Comparison of ENCODE assay signal across 21 cellular contexts in genomic region chrX:84175943-84176342, GRCh38. TPM values are rescaled to one million over a fixed set of nuclear protein-coding genes. Genes with fewer than 3 reads are reported as not detected.
DNase-seq lines count a peak whose midpoint lies in the region; ATAC-seq, FAIRE-seq and TF ChIP-seq lines count a peak whose summit lies in the region.
"Had no signal": no experiment of that assay in that cellular context is flagged by ENCODE, and none has a peak within 500 bp of the region (broad histone marks: within the 10 kb centered on the region; RNA-seq: fewer than 3 reads in every experiment).

No MANE protein-coding gene starts in this region.

- H3K27me3 ChIP-seq in liver (ENCODE audit: control insufficient read depth in 4 of 4, insufficient read depth in 4 of 4, low read length in 3 of 4) (no peaks in the 10 kb centered on the region), HepG2 (ENCODE audit: control insufficient read depth in 1 of 2, insufficient read depth in 2 of 2, low read length in 2 of 2) (no peaks in the 10 kb centered on the region)
- H3K27me3 ChIP-seq: BE2C had no signal

- no peak overlapping the region for H3K4me3 ChIP-seq in liver (ENCODE audit: low read depth in 1 of 3, low read length in 3 of 3)
- H3K4me3 ChIP-seq in HepG2 (replicated peaks in 1 of 3; ENCODE audit: insufficient read depth in 1 of 3, low read depth in 2 of 3, low read length in 3 of 3): no peak overlapping the region

- peak overlapping the region in 1 of 2 donors; percentile 36 for H3K27ac ChIP-seq in liver (ENCODE audit: low read depth in 1 of 2, low read length in 2 of 2)
- no peak overlapping the region for H3K27ac ChIP-seq in HepG2 (ENCODE audit: extremely low read length, insufficient read depth, low read length)
- H3K27ac ChIP-seq: KMS-11 had no signal

- no peak for DNase-seq in HepG2 (ENCODE audit: low spot score)
- DNase-seq in dedifferentiated amniotic fluid mesenchymal stem cell (ENCODE audit: extremely low spot score): peak; percentile 16
- DNase-seq in left lobe of liver (ENCODE audit: low spot score): no peak
- no peak for DNase-seq in activated T-cell treated with anti-CD3 and anti-CD28 coated beads for 4 hours
- DNase-seq in activated T-cell treated with anti-CD3 and anti-CD28 coated beads, Interleukin-2, amount 50 U/mL, for 4 hours: no peak
- no peak for DNase-seq in activated T-cell treated with anti-CD3 and anti-CD28 coated beads, Interleukin-2, amount 50 U/mL, for 24 hours
- DNase-seq: BE2C; CD4-positive, alpha-beta T cell; NCI-H1417 treated with DMSO at 0.1 percent for 48 hours; NCI-H2029; NCI-H2171 treated with DMSO at 0.1 percent for 48 hours; NCI-H446; NK-92 treated with Interleukin-12 subunit alpha and Interleukin-12 subunit beta, amount 100 ng/mL, for 24 hours had no signal

- TF ChIP-seq EP300 in HepG2 (IDR thresholded peaks at IDR 0.05; ENCODE audit: low read depth in 2 of 2, low read length in 2 of 2) (no peak), HepG2 (CRISPR knock-in tag; IDR thresholded peaks at IDR 0.05; ENCODE audit: borderline replicate concordance) (no peak)

- no peaks in the 10 kb centered on the region for H4K20me1 ChIP-seq in HepG2 (ENCODE audit: insufficient read depth, low read length)

- H3K9me3 ChIP-seq in liver (ENCODE audit: control insufficient read depth in 4 of 4, low read length in 3 of 4) (no peaks in the 10 kb centered on the region), HepG2 (ENCODE audit: low read length) (no peaks in the 10 kb centered on the region)
- H3K9me3 ChIP-seq: BE2C had no signal

- H3K4me3 Mint-ChIP-seq in activated T-cell treated with anti-CD3 and anti-CD28 coated beads, Interleukin-2, amount 50 U/mL, for 4 hours: no peak overlapping the region
- H3K4me3 Mint-ChIP-seq in activated T-cell treated with anti-CD3 and anti-CD28 coated beads, Interleukin-2, amount 50 U/mL, for 24 hours: no peak overlapping the region
- H3K4me3 Mint-ChIP-seq: CD4-positive, alpha-beta T cell had no signal

- TF ChIP-seq CTCF in liver (IDR thresholded peaks at IDR 0.05; ENCODE audit: low read depth, low read length, missing input control) (no peak), HepG2 (CRISPR knock-in tag; IDR thresholded peaks at IDR 0.05) (no peak)

- H3K79me2 ChIP-seq in HepG2 (ENCODE audit: insufficient read depth, low read length): no peaks in the 10 kb centered on the region

- FAIRE-seq in HepG2 (lab: Jason Lieb, UNC): no peak
- FAIRE-seq: H54, RCC 7860 had no signal

- TF ChIP-seq RAD21 in liver (IDR thresholded peaks at IDR 0.05) (no peak), HepG2 (CRISPR knock-in tag; IDR thresholded peaks at IDR 0.05) (no peak)

- H3K4me2 ChIP-seq in HepG2 (ENCODE audit: low read depth, low read length): no peak overlapping the region
- H3K4me2 ChIP-seq: KMS-11 had no signal

- CTCF ChIA-PET in HepG2 (lab: Yijun Ruan, JAX; ENCODE audit: low intra/inter-chr PET ratio, low total read pairs): no interaction called here

- no peak for ATAC-seq in HepG2
- ATAC-seq in left lobe of liver: peak; percentile 42
- no peak for ATAC-seq in HG03439 (IDR thresholded peaks at IDR 0.05; ENCODE audit: unreplicated experiment)
- no peak for ATAC-seq in activated T-cell treated with anti-CD3 and anti-CD28 coated beads, Interleukin-2, amount 50 U/mL, for 4 hours
- ATAC-seq: Right ventricle myocardium inferior had no signal

- no peak overlapping the region for H3K27ac Mint-ChIP-seq in activated T-cell treated with anti-CD3 and anti-CD28 coated beads, Interleukin-2, amount 50 U/mL, for 24 hours
- H3K27ac Mint-ChIP-seq: CD4-positive, alpha-beta T cell had no signal

- no TSS peak for BruUV-seq in HepG2 (replicated peaks; lab: Mats Ljungman, UMichigan)

- H3K4me1 ChIP-seq in liver (ENCODE audit: control insufficient read depth in 4 of 4, insufficient read depth in 4 of 4, low read length in 3 of 4) (no peaks in the 10 kb centered on the region), HepG2 (ENCODE audit: insufficient read depth, low read length) (no peaks in the 10 kb centered on the region)
- H3K4me1 ChIP-seq: BE2C had no signal

- no peaks in the 10 kb centered on the region for H3K4me1 Mint-ChIP-seq in activated T-cell treated with anti-CD3 and anti-CD28 coated beads, Interleukin-2, amount 50 U/mL, for 4 hours (ENCODE audit: low read depth)
- no peaks in the 10 kb centered on the region for H3K4me1 Mint-ChIP-seq in activated T-cell treated with anti-CD3 and anti-CD28 coated beads, Interleukin-2, amount 50 U/mL, for 24 hours (ENCODE audit: low read depth)

- in situ Hi-C loops in HepG2 (cut with HindIII; ENCODE audit: extremely low pct_ligation_motif_present, low pct_unique_long_range_greater_than_20kb): no loop called here

- no peak overlapping the region for H2AFZ ChIP-seq in HepG2 (ENCODE audit: low read length)

- no peak for TF ChIP-seq POLR2A in HepG2 (IDR thresholded peaks at IDR 0.05; ENCODE audit: insufficient read depth in 1 of 2, low read depth in 2 of 2, low read length in 2 of 2)

- H3K9me3 Mint-ChIP-seq in activated T-cell treated with anti-CD3 and anti-CD28 coated beads, Interleukin-2, amount 50 U/mL, for 4 hours: no peaks in the 10 kb centered on the region
- H3K9me3 Mint-ChIP-seq in activated T-cell treated with anti-CD3 and anti-CD28 coated beads, Interleukin-2, amount 50 U/mL, for 24 hours: no peaks in the 10 kb centered on the region
- H3K9me3 Mint-ChIP-seq: CD4-positive, alpha-beta T cell had no signal

- no peaks in the 10 kb centered on the region for H3K36me3 ChIP-seq in liver (ENCODE audit: control insufficient read depth in 4 of 4, insufficient read depth in 3 of 4, low read depth in 1 of 4, low read length in 3 of 4)
- H3K36me3 ChIP-seq in HepG2 (replicated peaks in 1 of 2; ENCODE audit: control insufficient read depth in 1 of 2, insufficient read depth in 2 of 2, low read length in 2 of 2): no peaks in the 10 kb centered on the region
- H3K36me3 ChIP-seq: BE2C had no signal

- POLR2A ChIA-PET in HepG2 (lab: Yijun Ruan, JAX): no interaction called here

- intact Hi-C loops in HepG2 (cut with micrococcal nuclease; ENCODE audit: unreplicated experiment): no loop called here

- H3K27me3 Mint-ChIP-seq in activated T-cell treated with anti-CD3 and anti-CD28 coated beads, Interleukin-2, amount 50 U/mL, for 4 hours (ENCODE audit: low read depth): no peaks in the 10 kb centered on the region
- H3K27me3 Mint-ChIP-seq in activated T-cell treated with anti-CD3 and anti-CD28 coated beads, Interleukin-2, amount 50 U/mL, for 24 hours: peaks cover 11% of the 10 kb centered on the region
- H3K27me3 Mint-ChIP-seq: CD4-positive, alpha-beta T cell had no signal

- no peak overlapping the region for H3K9ac ChIP-seq in liver (ENCODE audit: low read depth in 1 of 2, low read length in 2 of 2)
- H3K9ac ChIP-seq in HepG2 (ENCODE audit: insufficient read depth, low read depth, low read length): no peak overlapping the region
- H3K9ac ChIP-seq: KMS-11 had no signal

- no peaks in the 10 kb centered on the region for H3K36me3 Mint-ChIP-seq in activated T-cell treated with anti-CD3 and anti-CD28 coated beads, Interleukin-2, amount 50 U/mL, for 4 hours (ENCODE audit: insufficient read depth)
- H3K36me3 Mint-ChIP-seq in activated T-cell treated with anti-CD3 and anti-CD28 coated beads, Interleukin-2, amount 50 U/mL, for 24 hours (ENCODE audit: low read depth): no peaks in the 10 kb centered on the region

TF ChIP-seq in liver, 16 proteins besides CTCF, POLR2A, EP300 and RAD21:
- TF ChIP-seq FOXA2 (IDR thresholded peaks at IDR 0.05) (peak; percentile 58), HNF4A (conservative IDR thresholded peaks at IDR 0.05) (peak in 1 of 2 donors; percentile 9)
- TF ChIP-seq, protein P1, sequence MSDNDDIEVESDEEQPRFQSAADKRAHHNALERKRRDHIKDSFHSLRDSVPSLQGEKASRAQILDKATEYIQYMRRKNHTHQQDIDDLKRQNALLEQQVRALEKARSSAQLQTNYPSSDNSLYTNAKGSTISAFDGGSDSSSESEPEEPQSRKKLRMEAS (IDR thresholded peaks at IDR 0.05): no peak
TF ChIP-seq in liver: peak in this region for 2.

TF ChIP-seq in HepG2, 621 proteins besides CTCF, POLR2A, EP300 and RAD21 (continues in another document):
- TF ChIP-seq, protein P2, sequence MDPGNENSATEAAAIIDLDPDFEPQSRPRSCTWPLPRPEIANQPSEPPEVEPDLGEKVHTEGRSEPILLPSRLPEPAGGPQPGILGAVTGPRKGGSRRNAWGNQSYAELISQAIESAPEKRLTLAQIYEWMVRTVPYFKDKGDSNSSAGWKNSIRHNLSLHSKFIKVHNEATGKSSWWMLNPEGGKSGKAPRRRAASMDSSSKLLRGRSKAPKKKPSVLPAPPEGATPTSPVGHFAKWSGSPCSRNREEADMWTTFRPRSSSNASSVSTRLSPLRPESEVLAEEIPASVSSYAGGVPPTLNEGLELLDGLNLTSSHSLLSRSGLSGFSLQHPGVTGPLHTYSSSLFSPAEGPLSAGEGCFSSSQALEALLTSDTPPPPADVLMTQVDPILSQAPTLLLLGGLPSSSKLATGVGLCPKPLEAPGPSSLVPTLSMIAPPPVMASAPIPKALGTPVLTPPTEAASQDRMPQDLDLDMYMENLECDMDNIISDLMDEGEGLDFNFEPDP (CRISPR knock-in tag; conservative IDR thresholded peaks at IDR 0.05): no peak

RNA-seq across cellular contexts. Expression of gene RPS6KA6, which starts 12.1 kb away (rescaled TPM):
- total RNA-seq in liver (1 to 10 TPM; 1.3 to 1.9 TPM), HepG2 (2016; rRNA removed; fragmentation: Illumina TruSeq; extraction: Trizol) (not detected in 2 replicates), left lobe of liver (0.58 TPM)
- polyA plus RNA-seq in liver (under 1 TPM; 0.39 to 0.57 TPM), HepG2 (2011; rRNA removed) (not detected in 2 replicates)
- total RNA-seq in HepG2 (2016; cell fraction: cytosol; rRNA removed; fragmentation: Illumina TruSeq; extraction: Trizol; ENCODE audit: low read depth): not detected in 2 replicates
- not detected in 2 replicates for total RNA-seq in HepG2 (2016; cell fraction: insoluble cytoplasmic fraction; rRNA removed; fragmentation: Illumina TruSeq; extraction: Trizol)
- not detected in 2 replicates for total RNA-seq in HepG2 (2016; cell fraction: membrane; rRNA removed; fragmentation: Illumina TruSeq; extraction: Trizol)
- total RNA-seq in HepG2 (2016; cell fraction: nucleus; rRNA removed; fragmentation: Illumina TruSeq; extraction: Trizol): not detected in 2 replicates
- not detected in 2 replicates for polyA plus RNA-seq in HepG2 (2011; cell fraction: cytosol; rRNA removed)
- not detected in 2 replicates for polyA plus RNA-seq in HepG2 (2011; cell fraction: nucleus; rRNA removed)
- not detected in 2 replicates for polyA plus RNA-seq in HepG2 (2012)
- not detected in 2 replicates for polyA plus RNA-seq in HepG2 (2016; cell fraction: cytosol; fragmentation: Illumina TruSeq; extraction: Trizol; ENCODE audit: low read depth)
- polyA plus RNA-seq in HepG2 (2016; cell fraction: insoluble cytoplasmic fraction; fragmentation: Illumina TruSeq; extraction: Trizol; ENCODE audit: low read depth): not detected in 2 replicates
- not detected in 2 replicates for polyA plus RNA-seq in HepG2 (2016; cell fraction: membrane; fragmentation: Illumina TruSeq; extraction: Trizol; ENCODE audit: low read depth)
- polyA plus RNA-seq in HepG2 (2016; cell fraction: nucleus; fragmentation: Illumina TruSeq; extraction: Trizol; ENCODE audit: insufficient read depth, low read depth): not detected in 2 replicates
- polyA minus RNA-seq in HepG2 (2011; rRNA and poly(A)+ RNA removed; ENCODE audit: low replicate concordance): not detected in 2 replicates
- polyA minus RNA-seq in HepG2 (2011; cell fraction: cytosol; rRNA and poly(A)+ RNA removed): not detected in 2 replicates
- not detected in 2 replicates for polyA minus RNA-seq in HepG2 (2011; cell fraction: nucleus; rRNA and poly(A)+ RNA removed)
- total RNA-seq in activated T-cell treated with anti-CD3 and anti-CD28 coated beads, Interleukin-2, amount 50 U/mL, for 4 hours: under 1 TPM; 0.13 to 0.33 (median 0.16) TPM
- total RNA-seq: A172; CD4-positive, alpha-beta T cell; M059J had no signal
